Comparison of ENCODE assay signal across 8 cellular contexts in genomic region chr9:4832786-4833579, GRCh38. TPM values are rescaled to one million over a fixed set of nuclear protein-coding genes. Genes with fewer than 3 reads are reported as not detected.
DNase-seq lines count a peak whose midpoint lies in the region; ATAC-seq, FAIRE-seq and TF ChIP-seq lines count a peak whose summit lies in the region.

No MANE protein-coding gene starts in this region.

- H3K79me2 ChIP-seq in mesendoderm (ENCODE audit: control insufficient read depth, insufficient read depth, low read length), result peaks cover 5% of the 10 kb centered on the region

- CTCF ChIA-PET in A549 (lab: Yijun Ruan, JAX), result interaction anchor here (0.6 to 1.6 kb wide), 7 partner anchors 12 to 152 kb away, joined by 3 to 8 read pairs (median 3); no protein-coding TSS in a partner anchor

- H3K79me1 ChIP-seq in mesendoderm (ENCODE audit: low read length), result peaks cover 18% of the 10 kb centered on the region

- H3K9me3 ChIP-seq in A549, result no peaks in the 10 kb centered on the region
- no peaks in the 10 kb centered on the region for H3K9me3 ChIP-seq in adrenal gland (replicated peaks in 1 of 3)
- H3K9me3 ChIP-seq in esophagus squamous epithelium, result no peaks in the 10 kb centered on the region
- H3K9me3 ChIP-seq in gastroesophageal sphincter, result no peaks in the 10 kb centered on the region

- H3K4me3 ChIP-seq in A549, result no peak overlapping the region
- no peak overlapping the region for H3K4me3 ChIP-seq in adrenal gland
- no peak overlapping the region for H3K4me3 ChIP-seq in mesendoderm (ENCODE audit: low read length)
- no peak overlapping the region for H3K4me3 ChIP-seq in esophagus squamous epithelium
- H3K4me3 ChIP-seq in gastroesophageal sphincter, result no peak overlapping the region

- intact Hi-C loops in adrenal gland (cut with DNase I), result no loop called here
- intact Hi-C loops in esophagus squamous epithelium (cut with DNase I), result no loop called here

- H2BK15ac ChIP-seq in mesendoderm (replicated peaks; ENCODE audit: low read depth), result no peak overlapping the region

- no peak overlapping the region for H3K4ac ChIP-seq in mesendoderm (ENCODE audit: low read depth, low read length)

- H4K8ac ChIP-seq in mesendoderm (ENCODE audit: low read depth, low read length), result no peak overlapping the region

- H3K23ac ChIP-seq in mesendoderm (ENCODE audit: low read length), result no peak overlapping the region

- no peak overlapping the region for H2BK120ac ChIP-seq in mesendoderm (ENCODE audit: low read depth, low read length)

- no peak overlapping the region for H2BK5ac ChIP-seq in mesendoderm (ENCODE audit: low read length)

- TF ChIP-seq POLR2A in A549 (IDR thresholded peaks at IDR 0.05; ENCODE audit: low read length), result no peak
- TF ChIP-seq POLR2A in adrenal gland (IDR thresholded peaks at IDR 0.05), result peak in 1 of 2 donors; percentile 47
- TF ChIP-seq POLR2A in esophagus squamous epithelium (IDR thresholded peaks at IDR 0.05), result no peak
- TF ChIP-seq POLR2A in gastroesophageal sphincter (IDR thresholded peaks at IDR 0.05), result no peak

- 0 out of 5 replicates have a peak, but pooled peaks of 1 of the 2 experiments have one; percentile 12 for TF ChIP-seq RAD21 in A549 (conservative IDR thresholded peaks at IDR 0.05 in 1 of 2, IDR thresholded peaks at IDR 0.05 in 1 of 2)

- no peaks in the 10 kb centered on the region for H3K36me3 ChIP-seq in adrenal gland (replicated peaks in 1 of 2)
- no peaks in the 10 kb centered on the region for H3K36me3 ChIP-seq in mesendoderm (ENCODE audit: control insufficient read depth, insufficient read depth, low read length)
- H3K36me3 ChIP-seq in esophagus squamous epithelium, result peaks cover 0 to 32% (median 0%) of the 10 kb centered on the region in 3 donors
- H3K36me3 ChIP-seq in gastroesophageal sphincter, result peaks cover 0 to 27% of the 10 kb centered on the region in 2 donors

- peak; percentile 92 to 95 for ATAC-seq in A549
- no peak for ATAC-seq in HG03571 (IDR thresholded peaks at IDR 0.05; ENCODE audit: unreplicated experiment)
- ATAC-seq in GM21515 (IDR thresholded peaks at IDR 0.05; ENCODE audit: unreplicated experiment), result no peak
- ATAC-seq in gastroesophageal sphincter, result no peak

- H3K27ac ChIP-seq in A549 (peak overlapping the region; percentile 70 to 75), adrenal gland (peak overlapping the region; percentile 50 to 79 (median 67)), mesendoderm (ENCODE audit: low read depth, low read length) (no peak overlapping the region), esophagus squamous epithelium (peak overlapping the region in 1 of 4 donors; percentile 49), gastroesophageal sphincter (no peak overlapping the region)

- DNase-seq in A549 (ENCODE audit: low read depth in 1 of 2, low spot score in 1 of 2) (peak; percentile 70 to 89), HS-5 (ENCODE audit: low read depth) (peak; percentile 97), adrenal gland (peak in 3 of 7 donors; percentile 34 to 38 (median 36)), mesendoderm (peak; percentile 23), esophagus squamous epithelium (lab: John Stamatoyannopoulos, UW) (no peak)

- POLR2A ChIA-PET in A549 (lab: Yijun Ruan, JAX), result interaction anchor here (0.9 to 1.8 kb wide), 2 partner anchors 40 to 767 kb away, joined by 3 to 7 read pairs; partner anchors contain the start of gene RCL1

- no peaks in the 10 kb centered on the region for H3K27me3 ChIP-seq in adrenal gland
- no peaks in the 10 kb centered on the region for H3K27me3 ChIP-seq in mesendoderm (ENCODE audit: insufficient read depth, low read length, poor library complexity)
- H3K27me3 ChIP-seq in esophagus squamous epithelium, result no peaks in the 10 kb centered on the region
- H3K27me3 ChIP-seq in gastroesophageal sphincter, result no peaks in the 10 kb centered on the region

- no peak overlapping the region for H3K18ac ChIP-seq in mesendoderm (ENCODE audit: low read length)

- no peak overlapping the region for H4K5ac ChIP-seq in mesendoderm (ENCODE audit: low read length)

- no peak overlapping the region for H3K56ac ChIP-seq in mesendoderm (ENCODE audit: low read length)

- H3K4me1 ChIP-seq in A549, result peaks cover 74% of the 10 kb centered on the region
- peaks cover 32 to 40% of the 10 kb centered on the region in 2 donors for H3K4me1 ChIP-seq in adrenal gland (replicated peaks in 1 of 2)
- H3K4me1 ChIP-seq in mesendoderm (ENCODE audit: control insufficient read depth, low read depth, low read length), result peaks cover 8% of the 10 kb centered on the region
- peaks cover 0 to 27% (median 3%) of the 10 kb centered on the region in 3 donors for H3K4me1 ChIP-seq in esophagus squamous epithelium
- peaks cover 0 to 22% (median 4%) of the 10 kb centered on the region in 3 donors for H3K4me1 ChIP-seq in gastroesophageal sphincter

- 33% methylated on average over 7 of the region's 7 CpGs for WGBS in A549 (ENCODE audit: missing lambda C conversion rate)
- WGBS in adrenal gland, 4 donors, result 82 to 91% (median 88%) methylated on average over 7 of the region's 7 CpGs
- no CpG with 5 or more reads among the region's 7 CpGs for WGBS in mesendoderm (ENCODE audit: extremely low coverage, insufficient coverage, low lambda C conversion rate)
- 73 to 78% methylated on average over 6 of the region's 7 CpGs for WGBS in esophagus squamous epithelium, 2 donors
- 83 to 93% methylated on average over 4 to 6 of the region's 7 CpGs for WGBS in gastroesophageal sphincter (ENCODE audit: low coverage in 1 of 2), 2 donors

- TF ChIP-seq EP300 in A549 (IDR thresholded peaks at IDR 0.05) (peak; percentile 19 to 27; a peak in 1 of 5 replicates), gastroesophageal sphincter (IDR thresholded peaks at IDR 0.05) (no peak)

- no peak overlapping the region for H2AK5ac ChIP-seq in mesendoderm (ENCODE audit: low read length)

- peak overlapping the region; percentile 73 for H3K4me2 ChIP-seq in A549
- no peak overlapping the region for H3K4me2 ChIP-seq in mesendoderm (ENCODE audit: low read length)

- peak; percentile 39 for FAIRE-seq in A549 (lab: Jason Lieb, UNC)

- H3K9ac ChIP-seq in mesendoderm (ENCODE audit: low read length), result no peak overlapping the region

- TF ChIP-seq CTCF in A549 (IDR thresholded peaks at IDR 0.05) (no peak), adrenal gland (IDR thresholded peaks at IDR 0.05) (no peak), esophagus squamous epithelium (IDR thresholded peaks at IDR 0.05) (no peak), gastroesophageal sphincter (IDR thresholded peaks at IDR 0.05) (no peak)

TF ChIP-seq in A549, 52 proteins besides CTCF, POLR2A, EP300 and RAD21:
- TF ChIP-seq JUN (IDR thresholded peaks at IDR 0.05) (peak in 1 of 2 experiments; percentile 45; a peak in 1 of 5 replicates), MAZ (IDR thresholded peaks at IDR 0.05; ENCODE audit: borderline replicate concordance, low read depth, low read length) (no peak), MAX (IDR thresholded peaks at IDR 0.05) (peak; percentile 61), BCL3 (IDR thresholded peaks at IDR 0.05) (0 out of 3 replicates have a peak, but pooled peaks have one; percentile 60), E2F6 (IDR thresholded peaks at IDR 0.05; ENCODE audit: borderline replicate concordance, low read depth) (no peak), RARB (CRISPR knock-in tag; IDR thresholded peaks at IDR 0.05) (0 out of 2 replicates have a peak, but pooled peaks have one; percentile 57), JUNB (IDR thresholded peaks at IDR 0.05) (peak; percentile 92), FOSL2 (IDR thresholded peaks at IDR 0.05) (peak; percentile 95), FOSL2 (CRISPR knock-in tag; IDR thresholded peaks at IDR 0.05) (peak; percentile 99), SREBF2 (IDR thresholded peaks at IDR 0.05) (no peak), POLR2AphosphoS2 (conservative IDR thresholded peaks at IDR 0.05; ENCODE audit: low read length) (no peak), GATA3 (IDR thresholded peaks at IDR 0.05; ENCODE audit: borderline replicate concordance) (peak; percentile 69; the same call in 1 of the 2 replicates)

RNA-seq across cellular contexts. Expression of gene RCL1, which starts 40.2 kb away (rescaled TPM):
- 25.5 and 26.7 TPM in 2 replicates for polyA plus RNA-seq in A549 (2011; rRNA removed)
- 30.0 and 33.4 TPM in 2 replicates for polyA plus RNA-seq in A549 (2012; cell fraction: cytosol; rRNA removed)
- 29.3 and 43.1 TPM in 2 replicates for polyA plus RNA-seq in A549 (2012; cell fraction: nucleus; rRNA removed)
- polyA plus RNA-seq in A549 (2017; fragmentation: RNase III; extraction: RNeasy Plus Mini Kit Qiagen cat#74134 plus additional on column Dnase treatment), result 27.5 to 30.0 TPM (median 29.4 TPM) in 3 replicates
- polyA minus RNA-seq in A549 (2011; rRNA and poly(A)+ RNA removed), result 43.1 and 43.3 TPM in 2 replicates
- total RNA-seq in adrenal gland, result 10 to 100 TPM; 16.9 to 33.4 (median 24.5) TPM
- 10 to 100 TPM; 15.4 to 22.6 (median 17.9) TPM for polyA plus RNA-seq in adrenal gland
- polyA plus RNA-seq in mesendoderm (2013, experiment 1 of 2), result 39.6 TPM
- polyA plus RNA-seq in mesendoderm (2013, experiment 2 of 2), result 38.6 TPM
- 10 to 100 TPM; 13.8 to 28.0 (median 16.5) TPM for total RNA-seq in esophagus squamous epithelium
- total RNA-seq in gastroesophageal sphincter, result 10 to 100 TPM; 10.1 to 19.0 (median 11.6) TPM

Comparison
In these comparisons a context has a peak if more than half of its experiments do, and no peak if none do; other contexts are left out.
1. ATAC-seq: peak in A549 (2 of 2); none in HG03571 (single experiment), GM21515 (single experiment) and gastroesophageal sphincter (single experiment).
2. H3K27ac ChIP-seq: peak in A549 (2 of 2) and adrenal gland (5 of 5); none in mesendoderm (single experiment) and gastroesophageal sphincter (0 of 4).